ENCODE assay signal across 8 cellular contexts in the genomic region with DNA sequence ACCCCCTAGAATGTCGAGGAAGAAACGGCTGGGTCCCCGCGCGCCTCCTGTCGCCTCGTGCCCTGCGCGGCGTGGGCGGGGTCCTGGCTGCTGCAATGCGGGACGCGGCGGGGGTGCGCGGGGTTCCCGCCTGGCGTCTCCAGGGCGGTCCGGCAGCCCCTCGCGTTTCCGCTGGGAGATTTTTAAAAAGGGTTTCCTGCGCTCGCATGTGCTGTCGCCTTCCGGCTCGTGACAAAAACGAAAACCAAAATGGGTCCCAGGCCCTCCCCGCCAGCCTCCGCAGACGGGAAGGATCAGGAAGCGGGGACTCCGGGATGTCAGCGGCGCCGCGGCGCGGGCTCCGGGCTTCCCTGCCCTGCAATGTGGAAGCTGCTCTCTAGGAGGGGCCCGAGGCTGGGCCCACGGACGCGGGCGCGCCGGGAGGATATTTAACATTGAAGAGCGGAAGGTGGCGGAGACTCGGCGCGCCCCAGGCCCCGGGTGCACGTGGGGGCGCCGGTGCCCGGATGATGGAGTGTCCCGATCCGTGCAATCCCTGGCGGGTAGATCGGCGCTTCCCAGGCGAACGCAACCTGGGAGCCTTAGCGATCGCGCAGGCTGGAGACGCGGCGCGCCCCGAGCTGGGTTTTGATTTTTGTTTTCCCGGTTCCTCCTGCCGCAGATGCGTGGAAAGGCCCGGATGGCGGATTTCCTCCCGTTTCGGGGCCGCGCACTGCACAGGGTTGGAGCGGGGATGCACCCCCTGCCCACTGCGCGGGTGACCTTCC. TPM values are rescaled to one million over a fixed set of nuclear protein-coding genes. Genes with fewer than 3 reads are reported as not detected.
A peak's percentile ranks its signal among the peaks of the same experiment; 100 is the strongest.
DNase-seq lines count a peak whose midpoint lies in the region; ATAC-seq and TF ChIP-seq lines count a peak whose summit lies in the region.

No MANE protein-coding gene starts in this region.

- H3K27ac Mint-ChIP-seq in MCF 10A (ENCODE audit: low read depth, unreplicated experiment), result peak overlapping the region; percentile 39

- peaks cover 25% of the 10 kb centered on the region for H3K4me1 Mint-ChIP-seq in MCF 10A (ENCODE audit: insufficient read depth, unreplicated experiment)

- no peaks in the 10 kb centered on the region for H3K27me3 ChIP-seq in KMS-11 (ENCODE audit: insufficient read depth, low read depth)
- H3K27me3 ChIP-seq in iPS-20b (ENCODE audit: insufficient read depth, low read length), result peaks cover 29% of the 10 kb centered on the region

- peaks cover 34% of the 10 kb centered on the region for H4K20me1 ChIP-seq in KMS-11 (ENCODE audit: insufficient read depth)

- H3K36me3 Mint-ChIP-seq in MCF 10A (ENCODE audit: insufficient read depth, unreplicated experiment), result peaks cover 21% of the 10 kb centered on the region

- no peaks in the 10 kb centered on the region for H3K27me3 Mint-ChIP-seq in MCF 10A (ENCODE audit: insufficient read depth, unreplicated experiment)

- peak overlapping the region; percentile 91 for H3K4me3 Mint-ChIP-seq in MCF 10A (ENCODE audit: unreplicated experiment)

- H3K4me1 ChIP-seq in KMS-11 (ENCODE audit: low read depth, poor library complexity, severe bottlenecking) (peaks cover 30% of the 10 kb centered on the region), iPS-20b (ENCODE audit: insufficient read depth, low read length) (peaks cover 17% of the 10 kb centered on the region)

- ATAC-seq in GM21526 (IDR thresholded peaks at IDR 0.05; ENCODE audit: low FRiP score, unreplicated experiment) (peak; percentile 39), HG02970 (IDR thresholded peaks at IDR 0.05; ENCODE audit: low FRiP score, unreplicated experiment) (no peak)

- H3K27ac ChIP-seq in KMS-11, result peak overlapping the region; percentile 83
- H3K27ac ChIP-seq in iPS-20b (ENCODE audit: low read length), result no peak overlapping the region

- H3K9me3 Mint-ChIP-seq in MCF 10A (ENCODE audit: unreplicated experiment), result no peaks in the 10 kb centered on the region

- H3K79me2 ChIP-seq in KMS-11 (ENCODE audit: insufficient read depth, low read depth), result peaks cover 59% of the 10 kb centered on the region

- intact Hi-C loops in MCF 10A (cut with micrococcal nuclease), result loop anchor here (1.0 kb wide), 2 partner anchors 23 to 63 kb away; no protein-coding TSS in a partner anchor

- H3K9me3 ChIP-seq in iPS-20b (ENCODE audit: insufficient read depth, low read depth, low read length), result no peaks in the 10 kb centered on the region

- TF ChIP-seq CTCF in KMS-11 (conservative IDR thresholded peaks at IDR 0.05; ENCODE audit: low read depth, low read length), result no peak
- TF ChIP-seq CTCF in MCF 10A (IDR thresholded peaks at IDR 0.05; ENCODE audit: unreplicated experiment), result peak; percentile 14

- H3K36me3 ChIP-seq in KMS-11 (ENCODE audit: insufficient read depth) (peaks cover 3% of the 10 kb centered on the region; the same call in 1 of the 2 replicates), iPS-20b (ENCODE audit: insufficient read depth, low read depth, low read length) (peaks cover 28% of the 10 kb centered on the region)

- POLR2A ChIA-PET in MCF 10A (lab: Yijun Ruan, JAX), result interaction anchor here (0.5 to 6.3 kb wide), 7 partner anchors 8 to 1331 kb away, joined by 3 to 86 read pairs (median 5); a partner anchor contains a TSS

- H3K9ac ChIP-seq in KMS-11, result peak overlapping the region; percentile 97
- H3K9ac ChIP-seq in iPS-20b (ENCODE audit: low read depth, low read length), result peak overlapping the region; percentile 76

- BruUV-seq in MCF 10A (replicated peaks; lab: Mats Ljungman, UMichigan), result no TSS peak

- H3K4me3 ChIP-seq in KMS-11 (IDR thresholded peaks at IDR 0.05; ENCODE audit: insufficient read depth, low read depth, low read length) (no peak overlapping the region), iPS-20b (ENCODE audit: low read length) (peak overlapping the region; percentile 84)

- CTCF ChIA-PET in MCF 10A (lab: Yijun Ruan, JAX), result interaction anchor here (0.5 to 1.4 kb wide), 5 partner anchors 16 to 1314 kb away, joined by 3 to 4 read pairs (median 3); no protein-coding TSS in a partner anchor

- peak overlapping the region; percentile 83 for H2AFZ ChIP-seq in KMS-11 (ENCODE audit: low read depth)

- H3K4me2 ChIP-seq in KMS-11, result peak overlapping the region; percentile 44

- peak; percentile 56 for DNase-seq in Daoy (ENCODE audit: low read depth)
- peak; percentile 75 for DNase-seq in UCSD-AML1 (lab: John Stamatoyannopoulos, UW; ENCODE audit: unreplicated experiment)
- peak; percentile 50 for DNase-seq in MCF 10A (ENCODE audit: unreplicated experiment)
- peak; percentile 41 to 66 for DNase-seq in stimulated activated CD4-positive, alpha-beta T cell treated with anti-CD3 and anti-CD28 coated beads, Interleukin-12 subunit alpha, Interleukin-12 subunit beta, amount 100 ng/mL, for 24 hours (ENCODE audit: low read depth in 2 of 2)

RNA-seq across cellular contexts. Expression of a gene that starts 1.0 kb away (rescaled TPM):
- 176 and 183 TPM in 2 replicates for total RNA-seq in Daoy (2014; rRNA removed; shearing (Covaris generic))
- 164 and 186 TPM in 2 replicates for total RNA-seq in MCF 10A (2022)
